ENCODE assay signal across 23 cellular contexts in genomic region chr12:94078736-94079509, GRCh38.
"Had no signal": no experiment of that assay in that cellular context is flagged by ENCODE, and none has a peak within 500 bp of the region (broad histone marks: within the 10 kb centered on the region; RNA-seq: fewer than 3 reads in every experiment).

No MANE protein-coding gene starts in this region.

- H3K4me1 ChIP-seq: breast epithelium, SJCRH30 had no signal

- H3K27ac ChIP-seq: breast epithelium, Peyer's patch, RWPE1, SJCRH30, VCaP had no signal

- ATAC-seq: activated CD8-positive, alpha-beta T cell treated with anti-CD3 and anti-CD28 coated beads for 36 hours; activated T-cell treated with anti-CD3 and anti-CD28 coated beads, Interleukin-2, amount 50 U/mL, for 72 hours had no signal

- DNase-seq: activated CD4-positive, CD25-positive, alpha-beta regulatory T cell; activated CD8-positive, alpha-beta memory T cell treated with anti-CD3 and anti-CD28 coated beads, Interleukin-2, amount 50 U/mL, for 4 hours; activated gamma-delta T cell treated with Interleukin-2 at 50 U/mL for 16 hours; activated T-cell treated with anti-CD3 and anti-CD28 coated beads, Interleukin-2, amount 50 U/mL, for 72 hours; aorta; caudate nucleus; Kasumi-1; NCI-H1092; NCI-H1417; NCI-H2029; NCI-H2107; NCI-H510A treated with DMSO at 0.1 percent for 48 hours; NCI-H69; Peyer's patch; Right ventricle myocardium superior; SJCRH30; T1000 had no signal

- H3K9me3 Mint-ChIP-seq: activated T-helper 2 cell treated with anti-CD3 and anti-CD28 coated beads, Interferon-gamma antibody, Interleukin-2, Interleukin-4, amounts not matched to agents 10 μg/mL and 5 μg/mL and 100 μg/mL, durations not matched to agents 14 hours and 24 hours and 36 hours had no signal

- H3K4me3 Mint-ChIP-seq: activated CD8-positive, alpha-beta T cell treated with anti-CD3 and anti-CD28 coated beads for 36 hours; activated naive CD4-positive, alpha-beta T cell treated with anti-CD3 and anti-CD28 coated beads, Interleukin-2, amount 10 ng/mL, durations not matched to agents 7 days and 5 days had no signal

- H3K9me3 ChIP-seq: breast epithelium, Peyer's patch, SJCRH30 had no signal

- H3K27me3 ChIP-seq: breast epithelium, Peyer's patch, SJCRH30 had no signal

- H3K4me3 ChIP-seq: breast epithelium, Peyer's patch, SJCRH30 had no signal

- H3K27ac Mint-ChIP-seq: activated CD8-positive, alpha-beta T cell treated with anti-CD3 and anti-CD28 coated beads for 36 hours; activated naive CD4-positive, alpha-beta T cell treated with anti-CD3 and anti-CD28 coated beads, Interleukin-2, amount 10 ng/mL, durations not matched to agents 7 days and 5 days; activated T-cell treated with anti-CD3 and anti-CD28 coated beads, Interleukin-2, amount 50 U/mL, for 72 hours; activated T-helper 2 cell treated with anti-CD3 and anti-CD28 coated beads, Interferon-gamma antibody, Interleukin-2, Interleukin-4, amounts not matched to agents 10 μg/mL and 5 μg/mL and 100 μg/mL, durations not matched to agents 14 hours and 24 hours and 36 hours had no signal

- H3K36me3 ChIP-seq: breast epithelium, Peyer's patch, SJCRH30 had no signal
